ENCODE assay signal across 8 cellular contexts in the genomic region with DNA sequence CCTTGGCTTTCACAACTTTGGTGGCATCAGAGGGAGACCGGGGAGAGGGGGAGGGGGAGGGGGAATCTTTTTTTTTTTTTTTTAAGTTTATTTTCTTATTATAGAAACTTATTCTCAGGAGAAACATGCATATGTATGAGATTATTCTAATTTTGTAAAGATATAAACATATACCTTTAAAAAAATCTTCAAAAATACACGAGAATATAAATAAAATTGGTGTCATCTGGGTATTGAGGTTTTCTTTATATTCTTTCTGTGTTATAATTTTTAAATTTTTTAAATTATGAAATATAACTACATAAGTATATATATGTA.
"Had no signal": no experiment of that assay in that cellular context is flagged by ENCODE, and none has a peak within 500 bp of the region (broad histone marks: within the 10 kb centered on the region; RNA-seq: fewer than 3 reads in every experiment).

No MANE protein-coding gene starts in this region.

- H3K9ac ChIP-seq: GM23248 had no signal

- H3K4me3 Mint-ChIP-seq: HFFc6 had no signal

- H3K9me3 Mint-ChIP-seq: HFFc6 had no signal

- ATAC-seq: HCT116 had no signal

- H3K4me3 ChIP-seq: GM23248, HAP-1 had no signal

- DNase-seq: GM23248, GOT3, H7, HFFc6, IMR-90, KBM-7 had no signal

- H2AFZ ChIP-seq: GM23248 had no signal

- H3K27ac ChIP-seq: GM23248 had no signal

- H3K27ac Mint-ChIP-seq: HFFc6 had no signal

- H3K9me3 ChIP-seq: HAP-1 had no signal
